8 cellular contexts compared by ENCODE assay signal in genomic region chr17:44758414-44759095, GRCh38. TPM values are rescaled to one million over a fixed set of nuclear protein-coding genes. Genes with fewer than 3 reads are reported as not detected.
DNase-seq lines count a peak whose midpoint lies in the region; ATAC-seq and TF ChIP-seq lines count a peak whose summit lies in the region.

A gene with protein sequence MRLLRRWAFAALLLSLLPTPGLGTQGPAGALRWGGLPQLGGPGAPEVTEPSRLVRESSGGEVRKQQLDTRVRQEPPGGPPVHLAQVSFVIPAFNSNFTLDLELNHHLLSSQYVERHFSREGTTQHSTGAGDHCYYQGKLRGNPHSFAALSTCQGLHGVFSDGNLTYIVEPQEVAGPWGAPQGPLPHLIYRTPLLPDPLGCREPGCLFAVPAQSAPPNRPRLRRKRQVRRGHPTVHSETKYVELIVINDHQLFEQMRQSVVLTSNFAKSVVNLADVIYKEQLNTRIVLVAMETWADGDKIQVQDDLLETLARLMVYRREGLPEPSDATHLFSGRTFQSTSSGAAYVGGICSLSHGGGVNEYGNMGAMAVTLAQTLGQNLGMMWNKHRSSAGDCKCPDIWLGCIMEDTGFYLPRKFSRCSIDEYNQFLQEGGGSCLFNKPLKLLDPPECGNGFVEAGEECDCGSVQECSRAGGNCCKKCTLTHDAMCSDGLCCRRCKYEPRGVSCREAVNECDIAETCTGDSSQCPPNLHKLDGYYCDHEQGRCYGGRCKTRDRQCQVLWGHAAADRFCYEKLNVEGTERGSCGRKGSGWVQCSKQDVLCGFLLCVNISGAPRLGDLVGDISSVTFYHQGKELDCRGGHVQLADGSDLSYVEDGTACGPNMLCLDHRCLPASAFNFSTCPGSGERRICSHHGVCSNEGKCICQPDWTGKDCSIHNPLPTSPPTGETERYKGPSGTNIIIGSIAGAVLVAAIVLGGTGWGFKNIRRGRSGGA (plus strand): TSS chr17:44758988. CDS start chr17:44759200, 212 bp downstream.

- TF ChIP-seq CTCF in AG04449 (IDR thresholded peaks at IDR 0.05; ENCODE audit: insufficient read depth, low read length, missing control alignments) (no peak), HEK293 (tag by site-specific recombination; IDR thresholded peaks at IDR 0.05) (no peak), MCF 10A (IDR thresholded peaks at IDR 0.05; ENCODE audit: unreplicated experiment) (no peak), lower lobe of right lung (IDR thresholded peaks at IDR 0.05) (no peak)

- CTCF ChIA-PET in AG04449 (lab: Yijun Ruan, JAX) = interaction anchor here (1.4 to 2.9 kb wide), 3 partner anchors 17 to 120 kb away, joined by 5 to 9 read pairs (median 6); no protein-coding TSS in a partner anchor
- CTCF ChIA-PET in HEK293 (lab: Yijun Ruan, JAX) = interaction anchor here (0.6 to 0.8 kb wide), 2 partner anchors 21 to 65 kb away, joined by 3 to 4 read pairs; no protein-coding TSS in a partner anchor
- CTCF ChIA-PET in MCF 10A (lab: Yijun Ruan, JAX) = no interaction called here

- H3K4me1 Mint-ChIP-seq in MCF 10A (ENCODE audit: insufficient read depth, unreplicated experiment) = no peaks in the 10 kb centered on the region

- peak within 1 kb of the TSS; percentile 50 for H3K27ac Mint-ChIP-seq in MCF 10A (ENCODE audit: low read depth, unreplicated experiment)

- H3K36me3 Mint-ChIP-seq in MCF 10A (ENCODE audit: insufficient read depth, unreplicated experiment) = peaks cover 5% of the 10 kb centered on the region

- WGBS in aorta, 2 donors = 10 to 15% methylated on average over 40 to 76 of the region's 76 CpGs

- no peaks in the 10 kb centered on the region for H3K9me3 ChIP-seq in HEK293 (ENCODE audit: control insufficient read depth, insufficient read depth, low read depth, low read length)
- no peaks in the 10 kb centered on the region for H3K9me3 ChIP-seq in lower lobe of right lung
- no peaks in the 10 kb centered on the region for H3K9me3 ChIP-seq in aorta (ENCODE audit: control insufficient read depth, low read length)

- peak within 1 kb of the TSS; percentile 66 for H3K4me3 Mint-ChIP-seq in MCF 10A (ENCODE audit: unreplicated experiment)

- H3K4me1 ChIP-seq in HEK293 (ENCODE audit: control insufficient read depth, insufficient read depth, low read length) (peaks cover 3% of the 10 kb centered on the region), lower lobe of right lung (peaks cover 14% of the 10 kb centered on the region), aorta (ENCODE audit: control insufficient read depth in 1 of 2, insufficient read depth in 2 of 2, low read length in 2 of 2) (no peaks in the 10 kb centered on the region)

- POLR2A ChIA-PET in AG04449 (lab: Yijun Ruan, JAX) (no interaction called here), HEK293 (lab: Yijun Ruan, JAX) (interaction anchor here (1.2 to 1.6 kb wide), 3 partner anchors 50 to 160 kb away, joined by 3 to 5 read pairs (median 4); partner anchors contain the start of genes CCDC43 and DBF4B), MCF 10A (lab: Yijun Ruan, JAX) (no interaction called here)

- H3K27me3 ChIP-seq in lower lobe of right lung (ENCODE audit: low read depth) = peaks cover 46% of the 10 kb centered on the region
- H3K27me3 ChIP-seq in aorta (ENCODE audit: control insufficient read depth in 1 of 2, insufficient read depth in 2 of 2, low read length in 1 of 2) = no peaks in the 10 kb centered on the region

- H3K4me3 ChIP-seq in AG04449 (ENCODE audit: low read depth, low read length) = peak within 1 kb of the TSS; percentile 50
- H3K4me3 ChIP-seq in HEK293 (ENCODE audit: low read depth, low read length) = peak within 1 kb of the TSS; percentile 42
- peak within 1 kb of the TSS; percentile 53 for H3K4me3 ChIP-seq in lower lobe of right lung
- H3K4me3 ChIP-seq in aorta (ENCODE audit: low read length in 2 of 2) = peak within 1 kb of the TSS; percentile 41 to 50

- DNase-seq in AG04449 (ENCODE audit: low read depth, low spot score) = no peak
- no peak for DNase-seq in MCF 10A (ENCODE audit: unreplicated experiment)
- no peak for DNase-seq in lower lobe of right lung
- DNase-seq in aorta = peak in 1 of 2 donors; percentile 77
- no peak for DNase-seq in NCI-H1048 (lab: John Stamatoyannopoulos, UW)
- DNase-seq in GOT3 (lab: John Stamatoyannopoulos, UW) = no peak
- no peak for DNase-seq in left colon

- intact Hi-C loops in MCF 10A (cut with micrococcal nuclease) = no loop called here
- intact Hi-C loops in lower lobe of right lung (cut with DNase I) = no loop called here
- intact Hi-C loops in aorta (cut with DNase I) = no loop called here
- intact Hi-C loops in left colon (cut with DNase I, micrococcal nuclease) = no loop called here

- H3K27me3 Mint-ChIP-seq in MCF 10A (ENCODE audit: insufficient read depth, unreplicated experiment) = peaks cover 16% of the 10 kb centered on the region

- H3K9me3 Mint-ChIP-seq in MCF 10A (ENCODE audit: unreplicated experiment) = no peaks in the 10 kb centered on the region

- BruUV-seq in MCF 10A (replicated peaks; lab: Mats Ljungman, UMichigan) = no TSS peak

- peak within 1 kb of the TSS; percentile 34; the same call in 1 of the 2 replicates for H3K27ac ChIP-seq in HEK293 (ENCODE audit: extremely low read depth, low read depth, low read length)
- no peak within 1 kb of the TSS for H3K27ac ChIP-seq in lower lobe of right lung
- no peak within 1 kb of the TSS for H3K27ac ChIP-seq in aorta (ENCODE audit: low read depth in 1 of 2, low read length in 2 of 2)

- ATAC-seq in lower lobe of right lung (peak; percentile 4 to 21), aorta (ENCODE audit: low FRiP score) (no peak), left colon (no peak)

- H3K36me3 ChIP-seq in HEK293 (ENCODE audit: control insufficient read depth in 2 of 2, insufficient read depth in 1 of 2, low read length in 2 of 2) = no peaks in the 10 kb centered on the region
- no peaks in the 10 kb centered on the region for H3K36me3 ChIP-seq in lower lobe of right lung
- no peaks in the 10 kb centered on the region for H3K36me3 ChIP-seq in aorta (ENCODE audit: control insufficient read depth in 1 of 2, insufficient read depth in 2 of 2, low read length in 1 of 2)

TF ChIP-seq in HEK293, 187 proteins besides CTCF, POLR2A, EP300 and RAD21 (continues in another document):
- TF ChIP-seq ZNF785 (tag by site-specific recombination; IDR thresholded peaks at IDR 0.05) = no peak
- TF ChIP-seq ZNF10 (tag by site-specific recombination; IDR thresholded peaks at IDR 0.05) = 0 out of 2 replicates have a peak, but pooled peaks have one; percentile 28
- peak; percentile 48; the same call in 1 of the 2 replicates for TF ChIP-seq HIC1 (tag by site-specific recombination; IDR thresholded peaks at IDR 0.05)
- TF ChIP-seq, protein P1, sequence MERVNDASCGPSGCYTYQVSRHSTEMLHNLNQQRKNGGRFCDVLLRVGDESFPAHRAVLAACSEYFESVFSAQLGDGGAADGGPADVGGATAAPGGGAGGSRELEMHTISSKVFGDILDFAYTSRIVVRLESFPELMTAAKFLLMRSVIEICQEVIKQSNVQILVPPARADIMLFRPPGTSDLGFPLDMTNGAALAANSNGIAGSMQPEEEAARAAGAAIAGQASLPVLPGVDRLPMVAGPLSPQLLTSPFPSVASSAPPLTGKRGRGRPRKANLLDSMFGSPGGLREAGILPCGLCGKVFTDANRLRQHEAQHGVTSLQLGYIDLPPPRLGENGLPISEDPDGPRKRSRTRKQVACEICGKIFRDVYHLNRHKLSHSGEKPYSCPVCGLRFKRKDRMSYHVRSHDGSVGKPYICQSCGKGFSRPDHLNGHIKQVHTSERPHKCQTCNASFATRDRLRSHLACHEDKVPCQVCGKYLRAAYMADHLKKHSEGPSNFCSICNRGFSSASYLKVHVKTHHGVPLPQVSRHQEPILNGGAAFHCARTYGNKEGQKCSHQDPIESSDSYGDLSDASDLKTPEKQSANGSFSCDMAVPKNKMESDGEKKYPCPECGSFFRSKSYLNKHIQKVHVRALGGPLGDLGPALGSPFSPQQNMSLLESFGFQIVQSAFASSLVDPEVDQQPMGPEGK (tag by site-specific recombination; IDR thresholded peaks at IDR 0.05) = peak; percentile 73
- TF ChIP-seq ZNF792 (tag by site-specific recombination; IDR thresholded peaks at IDR 0.05) = no peak
- TF ChIP-seq ZNF335 (tag by site-specific recombination; conservative IDR thresholded peaks at IDR 0.05) = peak; percentile 81
- TF ChIP-seq SP7 (tag by site-specific recombination; IDR thresholded peaks at IDR 0.05) = 0 out of 2 replicates have a peak, but pooled peaks have one; percentile 14
- no peak for TF ChIP-seq KLF16 (tag by site-specific recombination; IDR thresholded peaks at IDR 0.05)
- TF ChIP-seq, protein P2, sequence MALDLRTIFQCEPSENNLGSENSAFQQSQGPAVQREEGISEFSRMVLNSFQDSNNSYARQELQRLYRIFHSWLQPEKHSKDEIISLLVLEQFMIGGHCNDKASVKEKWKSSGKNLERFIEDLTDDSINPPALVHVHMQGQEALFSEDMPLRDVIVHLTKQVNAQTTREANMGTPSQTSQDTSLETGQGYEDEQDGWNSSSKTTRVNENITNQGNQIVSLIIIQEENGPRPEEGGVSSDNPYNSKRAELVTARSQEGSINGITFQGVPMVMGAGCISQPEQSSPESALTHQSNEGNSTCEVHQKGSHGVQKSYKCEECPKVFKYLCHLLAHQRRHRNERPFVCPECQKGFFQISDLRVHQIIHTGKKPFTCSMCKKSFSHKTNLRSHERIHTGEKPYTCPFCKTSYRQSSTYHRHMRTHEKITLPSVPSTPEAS (tag by site-specific recombination; IDR thresholded peaks at IDR 0.05) = no peak

RNA-seq across cellular contexts. Expression of the gene that starts here (rescaled TPM):
- 0.16 and 0.56 TPM in 2 replicates for total RNA-seq in MCF 10A (2022)
- 0.41 TPM for total RNA-seq in lower lobe of right lung
- 1 to 10 TPM in 1 of 2 donors, under 1 TPM in 1; 0.45 to 1.4 TPM for total RNA-seq in aorta
- polyA plus RNA-seq in aorta = 1 to 10 TPM in 1 of 2 donors, under 1 TPM in 1; 0.38 to 1.6 TPM
- under 1 TPM in 1 of 2 donors, not detected in 1; 0.42 TPM for total RNA-seq in left colon

Comparison
In these comparisons a context has a peak if more than half of its experiments do, and no peak if none do; other contexts are left out.
1. Peak in ATAC-seq and H3K4me3 ChIP-seq in lower lobe of right lung; RNA of the gene not detected or under 1 TPM.